In genomic region chr9:111957856-111958631, GRCh38 we compare ENCODE assay signal across 8 cellular contexts.
DNase-seq lines count a peak whose midpoint lies in the region; ATAC-seq and TF ChIP-seq lines count a peak whose summit lies in the region.

No MANE protein-coding gene starts in this region.

- no peaks in the 10 kb centered on the region for H3K27me3 Mint-ChIP-seq in stimulated activated naive B cell treated with anti-CD40 and anti-IgM and Interleukin-4, amounts not matched to agents 10 μg/mL and 1 μg/mL and 100 μg/mL, for 72 hours

- no peaks in the 10 kb centered on the region for H3K36me3 ChIP-seq in left ventricle myocardium inferior

- H3K4me3 ChIP-seq in AG09309 (ENCODE audit: control insufficient read depth, low read depth, low read length) (peak overlapping the region; percentile 3), NB4 (ENCODE audit: low read depth, low read length) (peak overlapping the region; percentile 29), left ventricle myocardium inferior (peak overlapping the region; percentile 14)

- H3K36me3 Mint-ChIP-seq in stimulated activated naive B cell treated with anti-CD40 and anti-IgM and Interleukin-4, amounts not matched to agents 10 μg/mL and 1 μg/mL and 100 μg/mL, for 72 hours, result peaks cover 0 to 3% of the 10 kb centered on the region in 2 donors

- H3K27ac Mint-ChIP-seq in stimulated activated naive B cell treated with anti-CD40 and anti-IgM and Interleukin-4, amounts not matched to agents 10 μg/mL and 1 μg/mL and 100 μg/mL, for 72 hours, result peak overlapping the region; percentile 43

- TF ChIP-seq POLR2A in NB4 (IDR thresholded peaks at IDR 0.05; ENCODE audit: extremely low read depth, insufficient read length), result no peak

- H3K4me3 Mint-ChIP-seq in stimulated activated naive B cell treated with anti-CD40 and anti-IgM and Interleukin-4, amounts not matched to agents 10 μg/mL and 1 μg/mL and 100 μg/mL, for 72 hours, result peak overlapping the region; percentile 46 to 77

- intact Hi-C loops in left ventricle myocardium inferior (cut with micrococcal nuclease), result no loop called here

- ATAC-seq in GM18867 (IDR thresholded peaks at IDR 0.05; ENCODE audit: unreplicated experiment), result peak; percentile 44
- peak; percentile 76 to 77 for ATAC-seq in stimulated activated naive B cell treated with anti-CD40 and anti-IgM and Interleukin-4, amounts not matched to agents 10 μg/mL and 1 μg/mL and 100 μg/mL, for 72 hours (replicated peaks)

- H3K9me3 Mint-ChIP-seq in stimulated activated naive B cell treated with anti-CD40 and anti-IgM and Interleukin-4, amounts not matched to agents 10 μg/mL and 1 μg/mL and 100 μg/mL, for 72 hours, result peaks cover 0 to 2% of the 10 kb centered on the region in 2 donors

- no peaks in the 10 kb centered on the region for H3K27me3 ChIP-seq in left ventricle myocardium inferior (ENCODE audit: low read depth)

- no peaks in the 10 kb centered on the region for H3K9me3 ChIP-seq in left ventricle myocardium inferior (replicated peaks)

- no peak overlapping the region for H3K27ac ChIP-seq in left ventricle myocardium inferior (replicated peaks)

- H3K4me1 Mint-ChIP-seq in stimulated activated naive B cell treated with anti-CD40 and anti-IgM and Interleukin-4, amounts not matched to agents 10 μg/mL and 1 μg/mL and 100 μg/mL, for 72 hours, result peaks cover 38 to 47% of the 10 kb centered on the region in 2 donors

- H3K4me1 ChIP-seq in left ventricle myocardium inferior, result peaks cover 22% of the 10 kb centered on the region

- TF ChIP-seq CTCF in AG09309 (IDR thresholded peaks at IDR 0.05; ENCODE audit: control insufficient read depth, insufficient read depth, low read depth, low read length, missing control alignments) (no peak), NB4 (IDR thresholded peaks at IDR 0.05; ENCODE audit: low read depth, low read length) (no peak), left ventricle myocardium inferior (IDR thresholded peaks at IDR 0.05; ENCODE audit: borderline replicate concordance) (no peak)

- peak; percentile 97 for DNase-seq in AG09309 (ENCODE audit: low read depth)
- peak; percentile 82 for DNase-seq in NB4 (ENCODE audit: low read depth)
- peak; percentile 37 to 44 for DNase-seq in activated T-cell treated with anti-CD3 and anti-CD28 coated beads, Interleukin-2, amount 50 U/mL, for 48 hours
- DNase-seq in left ventricle myocardium inferior, result no peak
- DNase-seq in stimulated activated naive B cell treated with anti-CD40 and anti-IgM and Interleukin-4, amounts not matched to agents 10 μg/mL and 1 μg/mL and 100 μg/mL, for 72 hours, result no peak
- DNase-seq in cerebellar cortex (ENCODE audit: low spot score), result no peak
- DNase-seq in retina, result no peak

Comparison
In these comparisons a context has a peak if more than half of its experiments do, and no peak if none do; other contexts are left out.
1. DNase-seq: peak in AG09309 (single experiment), NB4 (single experiment) and activated T-cell treated with anti-CD3 and anti-CD28 coated beads, Interleukin-2, amount 50 U/mL, for 48 hours (2 of 2); none in left ventricle myocardium inferior (single experiment), stimulated activated naive B cell treated with anti-CD40 and anti-IgM and Interleukin-4, amounts not matched to agents 10 μg/mL and 1 μg/mL and 100 μg/mL, for 72 hours (single experiment), cerebellar cortex (single experiment) and retina (single experiment).
2. Peak in every context shown above with its lines, with median percentiles within 50 percentile points of each other: H3K4me3 ChIP-seq.